ENCODE assay signal across 12 cellular contexts in the genomic region with DNA sequence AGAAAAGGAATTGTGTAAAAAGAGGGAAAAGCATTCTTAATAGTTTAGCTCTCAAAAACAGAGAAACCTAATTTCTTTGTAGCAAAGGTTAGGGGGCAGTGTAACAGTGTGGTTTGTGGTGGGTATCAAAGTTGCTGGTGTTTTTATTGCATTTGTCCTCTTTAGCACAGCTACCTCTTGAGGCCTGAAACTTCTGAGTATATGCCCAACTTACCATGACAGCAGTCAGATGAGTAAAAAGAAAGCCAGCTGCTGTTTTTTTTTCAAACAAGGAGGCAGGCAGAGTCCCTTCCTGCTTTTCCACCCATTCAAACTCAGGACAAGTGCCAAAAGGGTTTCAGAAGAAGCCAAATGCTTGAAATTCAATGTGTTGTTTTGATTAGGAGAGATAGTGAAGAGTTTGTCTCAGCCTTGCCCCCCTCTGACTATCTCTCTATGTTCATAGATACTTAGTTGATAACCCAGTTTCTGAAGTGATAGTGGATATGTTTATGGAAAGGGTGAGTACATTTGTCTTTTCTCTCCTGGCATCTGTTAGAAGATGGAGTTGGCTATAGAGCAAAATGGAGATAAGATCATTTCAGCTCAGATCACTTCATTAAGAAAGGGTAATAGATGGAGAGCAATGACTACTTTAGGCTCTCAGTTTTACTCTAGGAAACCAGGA. TPM values are rescaled to one million over a fixed set of nuclear protein-coding genes. Genes with fewer than 3 reads are reported as not detected.
DNase-seq lines count a peak whose midpoint lies in the region; ATAC-seq, FAIRE-seq and TF ChIP-seq lines count a peak whose summit lies in the region.
"Had no signal": no experiment of that assay in that cellular context is flagged by ENCODE, and none has a peak within 500 bp of the region (broad histone marks: within the 10 kb centered on the region; RNA-seq: fewer than 3 reads in every experiment).

No MANE protein-coding gene starts in this region.

- no TSS peak for BruUV-seq in endothelial cell of umbilical vein (replicated peaks; lab: Mats Ljungman, UMichigan)

- POLR2A ChIA-PET in endothelial cell of umbilical vein (lab: Charles Lee), result no interaction called here

- H3K4me1 ChIP-seq in endothelial cell of umbilical vein (ENCODE audit: control insufficient read depth, extremely low read depth, insufficient read depth, low read length), result peaks cover 7% of the 10 kb centered on the region

- TF ChIP-seq POLR2A in endothelial cell of umbilical vein (IDR thresholded peaks at IDR 0.05; ENCODE audit: low read depth, low read length), result no peak

- no peaks in the 10 kb centered on the region for H3K27me3 Mint-ChIP-seq in osteocyte (ENCODE audit: unreplicated experiment)

- CTCF ChIA-PET in endothelial cell of umbilical vein (lab: Charles Lee), result interaction anchor here (0.8 to 4.8 kb wide), 10 partner anchors 8 to 83 kb away, joined by 3 to 31 read pairs (median 4); no protein-coding TSS in a partner anchor

- peaks cover 62% of the 10 kb centered on the region for H3K79me2 ChIP-seq in endothelial cell of umbilical vein (ENCODE audit: control insufficient read depth, insufficient read depth, low read length)

- H2AFZ ChIP-seq in endothelial cell of umbilical vein (ENCODE audit: low read depth, low read length), result no peak overlapping the region

- H3K9me3 Mint-ChIP-seq in osteocyte (ENCODE audit: unreplicated experiment), result no peaks in the 10 kb centered on the region
- H3K9me3 Mint-ChIP-seq: T-helper 1 cell treated with Interleukin-12 subunit alpha and Interleukin-12 subunit beta and Interleukin-4 antibody, amounts not matched to agents 30 μg/mL and 1 μg/mL, for 36 hours had no signal

- H3K9me3 ChIP-seq in endothelial cell of umbilical vein (replicated peaks; ENCODE audit: control insufficient read depth, insufficient read depth, low read length), result no peaks in the 10 kb centered on the region
- H3K9me3 ChIP-seq: lower lobe of right lung, sigmoid colon had no signal

- H3K36me3 ChIP-seq in endothelial cell of umbilical vein (ENCODE audit: control insufficient read depth in 2 of 2, extremely low read depth in 1 of 2, insufficient read depth in 2 of 2, low read length in 2 of 2), result peaks cover 0 to 2% of the 10 kb centered on the region in 2 experiments
- H3K36me3 ChIP-seq: lower lobe of right lung had no signal

- DNase-seq in GM03348 (ENCODE audit: low spot score) (peak; percentile 26), NCI-H446 treated with DMSO at 0.1 percent for 48 hours (lab: John Stamatoyannopoulos, UW) (peak; percentile 4), endothelial cell of umbilical vein (ENCODE audit: low read depth, low spot score) (peak; percentile 31), osteocyte (ENCODE audit: extremely low spot score, unreplicated experiment) (no peak), foreskin melanocyte (no peak), H4 (ENCODE audit: low spot score) (no peak)
- DNase-seq: lower lobe of right lung; NCI-H524 treated with DMSO at 0.1 percent for 48 hours; sigmoid colon; stimulated activated naive CD4-positive, alpha-beta T cell treated with Interleukin-2 at 50 U/mL for 16 hours had no signal

- no peak for FAIRE-seq in endothelial cell of umbilical vein (lab: Jason Lieb, UNC)

- peaks cover 9% of the 10 kb centered on the region for H4K20me1 ChIP-seq in endothelial cell of umbilical vein (replicated peaks; ENCODE audit: control insufficient read depth, extremely low read depth, insufficient read depth, low read length)

- intact Hi-C loops in endothelial cell of umbilical vein (cut with micrococcal nuclease), result no loop called here

- no peak overlapping the region for H3K4me2 ChIP-seq in endothelial cell of umbilical vein (ENCODE audit: insufficient read depth, low read length)

- no peak for ATAC-seq in GM21786 (IDR thresholded peaks at IDR 0.05; ENCODE audit: unreplicated experiment)

- no peaks in the 10 kb centered on the region for H3K9me1 ChIP-seq in endothelial cell of umbilical vein (replicated peaks; ENCODE audit: control insufficient read depth, extremely low read depth, insufficient read depth, low read length)

- H3K27ac ChIP-seq in endothelial cell of umbilical vein (ENCODE audit: insufficient read depth, low read depth, low read length), result no peak overlapping the region
- H3K27ac ChIP-seq: lower lobe of right lung had no signal

- TF ChIP-seq CTCF in endothelial cell of umbilical vein (IDR thresholded peaks at IDR 0.05; ENCODE audit: extremely low read depth in 1 of 2, insufficient read depth in 1 of 2, low read depth in 1 of 2, low read length in 2 of 2) (no peak), osteocyte (IDR thresholded peaks at IDR 0.05) (peak; percentile 6)

- dilution Hi-C loops in endothelial cell of umbilical vein (cut with MboI; ENCODE audit: extremely low pct_ligation_motif_present, low sequenced_read_pairs), result no loop called here

- no peak overlapping the region for H3K4me3 ChIP-seq in endothelial cell of umbilical vein (replicated peaks in 1 of 3; ENCODE audit: insufficient read depth in 1 of 3, low read depth in 1 of 3, low read length in 3 of 3)
- H3K4me3 ChIP-seq: lower lobe of right lung, sigmoid colon had no signal

- no peaks in the 10 kb centered on the region for H3K27me3 ChIP-seq in endothelial cell of umbilical vein (ENCODE audit: control insufficient read depth in 2 of 2, insufficient read depth in 2 of 2, low read length in 2 of 2)
- H3K27me3 ChIP-seq: sigmoid colon had no signal

- peaks cover 9% of the 10 kb centered on the region for H3K36me3 Mint-ChIP-seq in osteocyte (ENCODE audit: unreplicated experiment)

- peaks cover 32% of the 10 kb centered on the region for H3K4me1 Mint-ChIP-seq in osteocyte (ENCODE audit: unreplicated experiment)

- H3K4me3 Mint-ChIP-seq in osteocyte (ENCODE audit: unreplicated experiment), result no peak overlapping the region
- H3K4me3 Mint-ChIP-seq: T-helper 1 cell treated with Interleukin-12 subunit alpha and Interleukin-12 subunit beta and Interleukin-4 antibody, amounts not matched to agents 30 μg/mL and 1 μg/mL, for 36 hours had no signal

- peak overlapping the region; percentile 64 for H3K27ac Mint-ChIP-seq in osteocyte (ENCODE audit: unreplicated experiment)
- H3K27ac Mint-ChIP-seq: T-helper 1 cell treated with Interleukin-12 subunit alpha and Interleukin-12 subunit beta and Interleukin-4 antibody, amounts not matched to agents 30 μg/mL and 1 μg/mL, for 36 hours had no signal

- no peak overlapping the region for H3K9ac ChIP-seq in endothelial cell of umbilical vein (replicated peaks; ENCODE audit: extremely low read depth, insufficient read depth, low read length)

TF ChIP-seq in endothelial cell of umbilical vein, 7 proteins besides CTCF, POLR2A, EP300 and RAD21:
- TF ChIP-seq GATA2 (IDR thresholded peaks at IDR 0.05; ENCODE audit: insufficient read depth, insufficient read length, low read depth, low read length) (no peak), JUN (IDR thresholded peaks at IDR 0.05; ENCODE audit: borderline replicate concordance, insufficient read depth, insufficient read length, low read depth) (no peak), EZH2 (IDR thresholded peaks at IDR 0.05; ENCODE audit: borderline replicate concordance, low read depth, low read length, severe bottlenecking) (no peak), POLR2AphosphoS5 (IDR thresholded peaks at IDR 0.05; ENCODE audit: insufficient read depth, low read depth, low read length) (no peak), FOS (IDR thresholded peaks at IDR 0.05; ENCODE audit: borderline replicate concordance, insufficient read depth, low read length) (no peak), MYC (IDR thresholded peaks at IDR 0.05; ENCODE audit: low read depth, low read length) (no peak)
- TF ChIP-seq, protein P1, sequence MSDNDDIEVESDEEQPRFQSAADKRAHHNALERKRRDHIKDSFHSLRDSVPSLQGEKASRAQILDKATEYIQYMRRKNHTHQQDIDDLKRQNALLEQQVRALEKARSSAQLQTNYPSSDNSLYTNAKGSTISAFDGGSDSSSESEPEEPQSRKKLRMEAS (IDR thresholded peaks at IDR 0.05; ENCODE audit: insufficient read depth, insufficient read length), result no peak

RNA-seq across cellular contexts. Expression of a gene that starts 23.1 kb away (rescaled TPM):
- total RNA-seq in endothelial cell of umbilical vein (45.7 and 49.7 TPM in 2 replicates), osteocyte (58.7 and 59.9 TPM in 2 replicates)
- polyA plus RNA-seq in endothelial cell of umbilical vein, result 20.3 and 26.0 TPM in 2 replicates
- polyA plus RNA-seq in endothelial cell of umbilical vein (2011; cell fraction: cytosol; rRNA removed), result 19.9 and 21.9 TPM in 2 replicates
- 59.6 and 72.0 TPM in 2 replicates for polyA plus RNA-seq in endothelial cell of umbilical vein (2011; cell fraction: nucleus; rRNA removed)
- polyA plus RNA-seq in endothelial cell of umbilical vein (2012), result 38.7 and 46.4 TPM in 2 replicates
- polyA minus RNA-seq in endothelial cell of umbilical vein, result 66.8 and 73.4 TPM in 2 replicates
- 23.2 TPM for polyA minus RNA-seq in endothelial cell of umbilical vein (2011; cell fraction: cytosol; rRNA and poly(A)+ RNA removed)
- polyA minus RNA-seq in endothelial cell of umbilical vein (2011; cell fraction: nucleus; rRNA and poly(A)+ RNA removed), result 57.3 and 79.2 TPM in 2 replicates
- 24.6 and 30.1 TPM in 2 replicates for total RNA-seq in H4 (2014; rRNA removed; shearing (Covaris generic))

RNA-seq across cellular contexts. Expression of a gene that starts 27.2 kb away (rescaled TPM):
- total RNA-seq in endothelial cell of umbilical vein (not detected in 2 replicates), osteocyte (0.31 TPM in 1 of 2 replicates, not detected in the other)
- not detected in 2 replicates for polyA plus RNA-seq in endothelial cell of umbilical vein
- polyA plus RNA-seq in endothelial cell of umbilical vein (2011; cell fraction: cytosol; rRNA removed), result not detected in 2 replicates
- polyA plus RNA-seq in endothelial cell of umbilical vein (2011; cell fraction: nucleus; rRNA removed), result not detected in 2 replicates
- not detected in 2 replicates for polyA plus RNA-seq in endothelial cell of umbilical vein (2012)
- polyA minus RNA-seq in endothelial cell of umbilical vein, result not detected in 2 replicates
- polyA minus RNA-seq in endothelial cell of umbilical vein (2011; cell fraction: cytosol; rRNA and poly(A)+ RNA removed), result not detected
- not detected in 2 replicates for polyA minus RNA-seq in endothelial cell of umbilical vein (2011; cell fraction: nucleus; rRNA and poly(A)+ RNA removed)
- total RNA-seq in H4 (2014; rRNA removed; shearing (Covaris generic)), result not detected in 2 replicates
- total RNA-seq: lower lobe of right lung, sigmoid colon had no signal
- polyA plus RNA-seq: sigmoid colon had no signal

RNA-seq across cellular contexts. Expression of a gene that starts 42.4 kb away (rescaled TPM):
- total RNA-seq in endothelial cell of umbilical vein, result not detected in 2 replicates
- polyA plus RNA-seq in endothelial cell of umbilical vein, result not detected in 2 replicates
- not detected in 2 replicates for polyA plus RNA-seq in endothelial cell of umbilical vein (2011; cell fraction: cytosol; rRNA removed)
- polyA plus RNA-seq in endothelial cell of umbilical vein (2011; cell fraction: nucleus; rRNA removed), result not detected in 2 replicates
- not detected in 2 replicates for polyA plus RNA-seq in endothelial cell of umbilical vein (2012)
- polyA minus RNA-seq in endothelial cell of umbilical vein, result not detected in 2 replicates
- polyA minus RNA-seq in endothelial cell of umbilical vein (2011; cell fraction: cytosol; rRNA and poly(A)+ RNA removed), result not detected
- not detected in 2 replicates for polyA minus RNA-seq in endothelial cell of umbilical vein (2011; cell fraction: nucleus; rRNA and poly(A)+ RNA removed)
- total RNA-seq in osteocyte, result not detected in 2 replicates
- total RNA-seq in H4 (2014; rRNA removed; shearing (Covaris generic)), result not detected in 2 replicates

Comparison
In these comparisons a context has a peak if more than half of its experiments do, and no peak if none do; other contexts are left out.
1. DNase-seq: peak in GM03348 (single experiment), NCI-H446 treated with DMSO at 0.1 percent for 48 hours (single experiment) and endothelial cell of umbilical vein (single experiment); none in osteocyte (single experiment), foreskin melanocyte (single experiment) and H4 (single experiment).